ENCODE assay signal across 15 cellular contexts in genomic region chr1:40906781-40907400, GRCh38.
"Had no signal": no experiment of that assay in that cellular context is flagged by ENCODE, and none has a peak within 500 bp of the region (broad histone marks: within the 10 kb centered on the region; RNA-seq: fewer than 3 reads in every experiment).

No MANE protein-coding gene starts in this region.

- H3K4me2 ChIP-seq: smooth muscle cell had no signal

- DNase-seq: activated CD4-positive, alpha-beta T cell treated with anti-CD3 and anti-CD28 coated beads, Interleukin-2, amount 50 U/mL, for 1 hour; activated CD8-positive, alpha-beta memory T cell treated with anti-CD3 and anti-CD28 coated beads for 24 hours; activated gamma-delta T cell treated with Interleukin-2 at 50 U/mL for 16 hours; activated naive CD8-positive, alpha-beta T cell treated with anti-CD3 and anti-CD28 coated beads for 36 hours; amygdala; body of pancreas; effector memory CD4-positive, alpha-beta T cell; gastrocnemius medialis; heart left ventricle; nephron progenitor cell; occipital lobe; right cardiac atrium; stimulated activated naive CD8-positive, alpha-beta T cell treated with anti-CD3 and anti-CD28 coated beads, Interleukin-15, amount 100 ng/mL, for 72 hours; testis had no signal

- H3K9me3 ChIP-seq: body of pancreas, gastrocnemius medialis, heart left ventricle, testis had no signal

- H3K4me1 ChIP-seq: body of pancreas, gastrocnemius medialis had no signal

- H3K36me3 ChIP-seq: gastrocnemius medialis, heart left ventricle had no signal

- ATAC-seq: body of pancreas; gastrocnemius medialis; heart left ventricle; right cardiac atrium; stimulated activated naive CD8-positive, alpha-beta T cell treated with anti-CD3 and anti-CD28 coated beads, Interleukin-15, amount 100 ng/mL, for 72 hours had no signal

- H3K4me3 ChIP-seq: body of pancreas, gastrocnemius medialis, heart left ventricle, smooth muscle cell, testis had no signal

- H3K27ac ChIP-seq: body of pancreas, gastrocnemius medialis, heart left ventricle, testis had no signal

- H3K27me3 ChIP-seq: body of pancreas, gastrocnemius medialis, testis had no signal
